Comparison of ENCODE assay signal across 8 cellular contexts in genomic region chr15:92900712-92901052, GRCh38. TPM values are rescaled to one million over a fixed set of nuclear protein-coding genes. Genes with fewer than 3 reads are reported as not detected.
A peak's percentile ranks its signal among the peaks of the same experiment; 100 is the strongest.
DNase-seq lines count a peak whose midpoint lies in the region; ATAC-seq and TF ChIP-seq lines count a peak whose summit lies in the region.

No MANE protein-coding gene starts in this region.

- POLR2A ChIA-PET in activated CD8-positive, alpha-beta T cell treated with anti-CD3 and anti-CD28 coated beads for 36 hours (lab: Charles Lee), result interaction anchor here (0.6 to 11.6 kb wide), 20 partner anchors 8 to 103 kb away, joined by 3 to 642 read pairs (median 4); no protein-coding TSS in a partner anchor

- intact Hi-C loops in activated CD8-positive, alpha-beta T cell treated with anti-CD3 and anti-CD28 coated beads for 36 hours (cut with micrococcal nuclease), result loop anchor here (5.0 kb wide), 1 partner anchor 68 kb away; no protein-coding TSS in a partner anchor

- peak; percentile 53 for DNase-seq in NCI-H1694 treated with DMSO at 0.1 percent for 48 hours (lab: John Stamatoyannopoulos, UW)
- no peak for DNase-seq in NCI-H1694 (lab: John Stamatoyannopoulos, UW)
- DNase-seq in activated CD8-positive, alpha-beta T cell treated with anti-CD3 and anti-CD28 coated beads for 36 hours, result no peak
- no peak for DNase-seq in stimulated activated naive B cell treated with anti-CD40 and anti-IgM and Interleukin-4, amounts not matched to agents 10 μg/mL and 1 μg/mL and 100 μg/mL, for 72 hours
- DNase-seq in retina, result no peak
- no peak for DNase-seq in T1000 (lab: John Stamatoyannopoulos, UW)
- DNase-seq in activated CD4-positive, alpha-beta T cell treated with anti-CD3 and anti-CD28 coated beads for 4 hours, result no peak

- peaks cover 85% of the 10 kb centered on the region for H3K36me3 Mint-ChIP-seq in activated CD8-positive, alpha-beta T cell treated with anti-CD3 and anti-CD28 coated beads for 36 hours (ENCODE audit: low read depth)
- H3K36me3 Mint-ChIP-seq in stimulated activated naive B cell treated with anti-CD40 and anti-IgM and Interleukin-4, amounts not matched to agents 10 μg/mL and 1 μg/mL and 100 μg/mL, for 72 hours, result peaks cover 52 to 67% of the 10 kb centered on the region in 2 donors

- peaks cover 42% of the 10 kb centered on the region for H3K4me1 Mint-ChIP-seq in activated CD8-positive, alpha-beta T cell treated with anti-CD3 and anti-CD28 coated beads for 36 hours (ENCODE audit: low read depth)
- peaks cover 20 to 47% of the 10 kb centered on the region in 2 donors for H3K4me1 Mint-ChIP-seq in stimulated activated naive B cell treated with anti-CD40 and anti-IgM and Interleukin-4, amounts not matched to agents 10 μg/mL and 1 μg/mL and 100 μg/mL, for 72 hours

- peaks cover 11% of the 10 kb centered on the region for H3K9me3 Mint-ChIP-seq in activated CD8-positive, alpha-beta T cell treated with anti-CD3 and anti-CD28 coated beads for 36 hours
- peaks cover 7 to 8% of the 10 kb centered on the region in 2 donors for H3K9me3 Mint-ChIP-seq in stimulated activated naive B cell treated with anti-CD40 and anti-IgM and Interleukin-4, amounts not matched to agents 10 μg/mL and 1 μg/mL and 100 μg/mL, for 72 hours

- peak overlapping the region; percentile 99 for H3K4me3 Mint-ChIP-seq in activated CD8-positive, alpha-beta T cell treated with anti-CD3 and anti-CD28 coated beads for 36 hours
- peak overlapping the region; percentile 97 to 100 for H3K4me3 Mint-ChIP-seq in stimulated activated naive B cell treated with anti-CD40 and anti-IgM and Interleukin-4, amounts not matched to agents 10 μg/mL and 1 μg/mL and 100 μg/mL, for 72 hours

- H3K27me3 ChIP-seq in iPS-15b (ENCODE audit: control insufficient read depth, insufficient read depth, low read length), result no peaks in the 10 kb centered on the region

- peaks cover 9% of the 10 kb centered on the region for H3K4me1 ChIP-seq in iPS-15b (ENCODE audit: control insufficient read depth, insufficient read depth, low read length)

- no peaks in the 10 kb centered on the region for H3K36me3 ChIP-seq in iPS-15b (ENCODE audit: control insufficient read depth, insufficient read depth, low read length)

- H3K4me3 ChIP-seq in iPS-15b (ENCODE audit: low read depth, low read length), result peak overlapping the region; percentile 93

- no peaks in the 10 kb centered on the region for H3K9me3 ChIP-seq in iPS-15b (ENCODE audit: control insufficient read depth, insufficient read depth, low read length)

- H3K27me3 Mint-ChIP-seq in activated CD8-positive, alpha-beta T cell treated with anti-CD3 and anti-CD28 coated beads for 36 hours, result no peaks in the 10 kb centered on the region
- no peaks in the 10 kb centered on the region for H3K27me3 Mint-ChIP-seq in stimulated activated naive B cell treated with anti-CD40 and anti-IgM and Interleukin-4, amounts not matched to agents 10 μg/mL and 1 μg/mL and 100 μg/mL, for 72 hours

- TF ChIP-seq CTCF in activated CD8-positive, alpha-beta T cell treated with anti-CD3 and anti-CD28 coated beads for 36 hours (IDR thresholded peaks at IDR 0.05), result no peak

- CTCF ChIA-PET in activated CD8-positive, alpha-beta T cell treated with anti-CD3 and anti-CD28 coated beads for 36 hours (lab: Charles Lee), result interaction anchor here (1.2 to 6.5 kb wide), 9 partner anchors 9 to 93 kb away, joined by 3 to 64 read pairs (median 10); no protein-coding TSS in a partner anchor

- no peak for ATAC-seq in activated CD8-positive, alpha-beta T cell treated with anti-CD3 and anti-CD28 coated beads for 36 hours
- no peak for ATAC-seq in stimulated activated naive B cell treated with anti-CD40 and anti-IgM and Interleukin-4, amounts not matched to agents 10 μg/mL and 1 μg/mL and 100 μg/mL, for 72 hours (replicated peaks)

- peak overlapping the region; percentile 99 for H3K27ac Mint-ChIP-seq in activated CD8-positive, alpha-beta T cell treated with anti-CD3 and anti-CD28 coated beads for 36 hours
- peak overlapping the region; percentile 100 for H3K27ac Mint-ChIP-seq in stimulated activated naive B cell treated with anti-CD40 and anti-IgM and Interleukin-4, amounts not matched to agents 10 μg/mL and 1 μg/mL and 100 μg/mL, for 72 hours

- H3K9ac ChIP-seq in iPS-15b (ENCODE audit: low read depth, low read length), result peak overlapping the region; percentile 99

RNA-seq across cellular contexts. Expression of gene CHD2, which starts 0.6 kb away (rescaled TPM):
- 100 to 1,000 TPM; 124 to 138 TPM for total RNA-seq in activated CD8-positive, alpha-beta T cell treated with anti-CD3 and anti-CD28 coated beads for 36 hours
